19 cellular contexts compared by ENCODE assay signal in genomic region chr17:49881054-49881402, GRCh38. TPM values are rescaled to one million over a fixed set of nuclear protein-coding genes. Genes with fewer than 3 reads are reported as not detected.
DNase-seq lines count a peak whose midpoint lies in the region; ATAC-seq and TF ChIP-seq lines count a peak whose summit lies in the region.
"Had no signal": no experiment of that assay in that cellular context is flagged by ENCODE, and none has a peak within 500 bp of the region (broad histone marks: within the 10 kb centered on the region; RNA-seq: fewer than 3 reads in every experiment).

No MANE protein-coding gene starts in this region.

- no peaks in the 10 kb centered on the region for H3K9me3 Mint-ChIP-seq in type B pancreatic cell
- H3K9me3 Mint-ChIP-seq: CD4-positive, alpha-beta memory T cell had no signal

- H3K9ac ChIP-seq in OCI-LY3 (ENCODE audit: low read length) (no peak overlapping the region), iPS-18a (ENCODE audit: low read length) (no peak overlapping the region)

- DNase-seq in NCI-H2227 (lab: John Stamatoyannopoulos, UW; ENCODE audit: unreplicated experiment) (peak; percentile 14), NCI-H2227 treated with DMSO at 0.1 percent for 48 hours (lab: John Stamatoyannopoulos, UW) (no peak), type B pancreatic cell (ENCODE audit: extremely low spot score, unreplicated experiment) (no peak), mucosa of descending colon (no peak), putamen (ENCODE audit: low spot score) (no peak), HUDEP-2 (lab: John Stamatoyannopoulos, UW; ENCODE audit: unreplicated experiment in 76 of 76) (no peak)

- TF ChIP-seq CTCF in OCI-LY3 (IDR thresholded peaks at IDR 0.05; ENCODE audit: low read depth, low read length) (no peak), type B pancreatic cell (conservative IDR thresholded peaks at IDR 0.05) (no peak), mucosa of descending colon (IDR thresholded peaks at IDR 0.05) (no peak)

- H3K4me1 Mint-ChIP-seq in type B pancreatic cell (ENCODE audit: unreplicated experiment) = peaks cover 17% of the 10 kb centered on the region

- H3K4me2 ChIP-seq in OCI-LY3 (ENCODE audit: low read length) = peak overlapping the region; percentile 94

- H3K27me3 ChIP-seq in OCI-LY3 (ENCODE audit: low read depth, low read length) = peaks cover 40% of the 10 kb centered on the region
- H3K27me3 ChIP-seq in iPS-18a (ENCODE audit: control insufficient read depth, insufficient read depth, low read length) = peaks cover 22% of the 10 kb centered on the region

- peak overlapping the region; percentile 72 for H3K4me3 ChIP-seq in OCI-LY3 (ENCODE audit: low read length)
- H3K4me3 ChIP-seq in iPS-18a (ENCODE audit: low read length) = peak overlapping the region; percentile 56
- no peak overlapping the region for H3K4me3 ChIP-seq in mucosa of descending colon
- H3K4me3 ChIP-seq: ascending aorta, prostate gland, SJSA1 had no signal

- no peaks in the 10 kb centered on the region for H3K79me2 ChIP-seq in OCI-LY3 (ENCODE audit: low read length)

- no peak for ATAC-seq in mucosa of descending colon

- no peaks in the 10 kb centered on the region for H3K36me3 Mint-ChIP-seq in type B pancreatic cell
- H3K36me3 Mint-ChIP-seq: activated naive CD8-positive, alpha-beta T cell; CD4-positive, alpha-beta memory T cell had no signal

- peaks cover 30% of the 10 kb centered on the region for H3K27me3 Mint-ChIP-seq in type B pancreatic cell

- H4K20me1 ChIP-seq in OCI-LY3 (ENCODE audit: insufficient read depth, low read length) = no peaks in the 10 kb centered on the region

- intact Hi-C loops in mucosa of descending colon (cut with DNase I, micrococcal nuclease) = no loop called here

- H2AFZ ChIP-seq in OCI-LY3 (ENCODE audit: low read depth, low read length) = peak overlapping the region; percentile 82; the same call in 1 of the 2 replicates

- H3K36me3 ChIP-seq in OCI-LY3 (replicated peaks; ENCODE audit: low read depth, low read length) (no peaks in the 10 kb centered on the region), iPS-18a (ENCODE audit: control insufficient read depth, low read depth, low read length) (no peaks in the 10 kb centered on the region), mucosa of descending colon (ENCODE audit: low read depth) (no peaks in the 10 kb centered on the region)
- H3K36me3 ChIP-seq: ascending aorta, left ventricle myocardium inferior, prostate gland, SJSA1 had no signal

- H3K4me1 ChIP-seq in OCI-LY3 (ENCODE audit: low read length) = peaks cover 6% of the 10 kb centered on the region
- peaks cover 10% of the 10 kb centered on the region for H3K4me1 ChIP-seq in iPS-18a (ENCODE audit: control insufficient read depth, low read depth, low read length)
- peaks cover 5% of the 10 kb centered on the region for H3K4me1 ChIP-seq in mucosa of descending colon (ENCODE audit: low read depth)
- H3K4me1 ChIP-seq: prostate gland had no signal

- H3K9me3 ChIP-seq in OCI-LY3 (ENCODE audit: insufficient read depth, low read length) (no peaks in the 10 kb centered on the region), iPS-18a (ENCODE audit: control insufficient read depth, low read depth, low read length) (no peaks in the 10 kb centered on the region), mucosa of descending colon (no peaks in the 10 kb centered on the region)
- H3K9me3 ChIP-seq: ascending aorta, left ventricle myocardium inferior, prostate gland, SJSA1 had no signal

- H3K27ac ChIP-seq in OCI-LY3 (ENCODE audit: low read length) (no peak overlapping the region), iPS-18a (ENCODE audit: low read length) (no peak overlapping the region)
- H3K27ac ChIP-seq: ascending aorta, coronary artery, left ventricle myocardium inferior, prostate gland, SJSA1 had no signal

- H3K27ac Mint-ChIP-seq in type B pancreatic cell = no peak overlapping the region
- H3K27ac Mint-ChIP-seq: activated CD8-positive, alpha-beta T cell treated with anti-CD3 and anti-CD28 coated beads, Interleukin-2, amount 10 ng/mL, durations not matched to agents 7 days and 5 days; activated naive CD8-positive, alpha-beta T cell; CD4-positive, alpha-beta memory T cell had no signal

- H3K4me3 Mint-ChIP-seq in type B pancreatic cell = peak overlapping the region; percentile 70
- H3K4me3 Mint-ChIP-seq: activated CD8-positive, alpha-beta T cell treated with anti-CD3 and anti-CD28 coated beads, Interleukin-2, amount 10 ng/mL, durations not matched to agents 7 days and 5 days had no signal

RNA-seq across cellular contexts. Expression of gene TAC4, which starts 33.2 kb away (rescaled TPM):
- not detected in 2 replicates for total RNA-seq in type B pancreatic cell (ENCODE audit: low replicate concordance)
- total RNA-seq in mucosa of descending colon = not detected
- total RNA-seq: activated CD8-positive, alpha-beta T cell treated with anti-CD3 and anti-CD28 coated beads, Interleukin-2, amount 10 ng/mL, durations not matched to agents 7 days and 5 days; ascending aorta; CD4-positive, alpha-beta memory T cell; LHCN-M2; mesenteric fat pad; prostate gland; SJSA1; T-helper 1 cell treated with Interleukin-12 subunit alpha and Interleukin-12 subunit beta and Interleukin-4 antibody, amounts not matched to agents 30 ng/mL and 1 ng/mL, for 36 hours had no signal
